ENCODE assay signal across 26 cellular contexts in genomic region chr5:59109383-59109782, GRCh38.
"Had no signal": no experiment of that assay in that cellular context is flagged by ENCODE, and none has a peak within 500 bp of the region (broad histone marks: within the 10 kb centered on the region; RNA-seq: fewer than 3 reads in every experiment).

No MANE protein-coding gene starts in this region.

- H3K27me3 ChIP-seq: ascending aorta, breast epithelium, cardiac muscle cell, dorsolateral prefrontal cortex had no signal

- H3K9me3 ChIP-seq: ascending aorta, breast epithelium had no signal

- H3K4me3 ChIP-seq: ascending aorta, breast epithelium, cardiac muscle cell, coronary artery, dorsolateral prefrontal cortex had no signal

- ATAC-seq: activated CD4-positive, alpha-beta T cell treated with anti-CD3 and anti-CD28 coated beads for 36 hours; activated CD8-positive, alpha-beta memory T cell treated with anti-CD3 and anti-CD28 coated beads, Interleukin-2, amount 10 ng/mL, durations not matched to agents 7 days and 5 days; activated CD8-positive, alpha-beta T cell treated with anti-CD3 and anti-CD28 coated beads, Interleukin-2, amount 10 ng/mL, durations not matched to agents 7 days and 5 days; activated naive CD4-positive, alpha-beta T cell treated with anti-CD3 and anti-CD28 coated beads, Interleukin-2, amount 50 U/mL, for 72 hours; activated T-cell treated with anti-CD3 and anti-CD28 coated beads, Interleukin-2, amount 50 U/mL, for 72 hours; esophagus mucosa had no signal

- H3K36me3 ChIP-seq: ascending aorta, breast epithelium, cardiac muscle cell had no signal

- H3K27ac ChIP-seq: ascending aorta, breast epithelium, coronary artery, dorsolateral prefrontal cortex had no signal

- DNase-seq: activated CD4-positive, alpha-beta memory T cell treated with anti-CD3 and anti-CD28 coated beads for 36 hours; activated CD4-positive, alpha-beta T cell treated with anti-CD3 and anti-CD28 coated beads for 36 hours; activated CD4-positive, alpha-beta T cell treated with anti-CD3 and anti-CD28 coated beads, Interleukin-2, amount 10 ng/mL, durations not matched to agents 24 days and 14 days; activated CD4-positive, CD25-positive, alpha-beta regulatory T cell; activated CD4-positive, CD25-positive, alpha-beta regulatory T cell treated with anti-CD3 and anti-CD28 coated beads, Interleukin-2, amount 50 U/mL, for 72 hours; activated CD8-positive, alpha-beta memory T cell treated with anti-CD3 and anti-CD28 coated beads, Interleukin-2, amount 10 ng/mL, durations not matched to agents 7 days and 5 days; activated CD8-positive, alpha-beta memory T cell treated with anti-CD3 and anti-CD28 coated beads, Interleukin-2, amount 50 U/mL, for 4 hours; activated CD8-positive, alpha-beta T cell treated with anti-CD3 and anti-CD28 coated beads, Interleukin-2, amount 10 ng/mL, durations not matched to agents 7 days and 5 days; activated gamma-delta T cell; activated naive CD4-positive, alpha-beta T cell; activated naive CD4-positive, alpha-beta T cell treated with anti-CD3 and anti-CD28 coated beads, Interleukin-2, amount 10 ng/mL, durations not matched to agents 7 days and 5 days; activated naive CD8-positive, alpha-beta T cell treated with anti-CD3 and anti-CD28 coated beads, Interleukin-2, amount 10 ng/mL, durations not matched to agents 7 days and 5 days; activated T-cell treated with anti-CD3 and anti-CD28 coated beads, Interleukin-2, amount 50 U/mL, for 1 hour; activated T-cell treated with anti-CD3 and anti-CD28 coated beads, Interleukin-2, amount 50 U/mL, for 72 hours; dorsolateral prefrontal cortex; effector memory CD4-positive, alpha-beta T cell; endodermal cell; foreskin fibroblast; glutamatergic neuron; T-helper 2 cell had no signal

- H3K4me1 ChIP-seq: ascending aorta, breast epithelium had no signal
